In the genomic region with DNA sequence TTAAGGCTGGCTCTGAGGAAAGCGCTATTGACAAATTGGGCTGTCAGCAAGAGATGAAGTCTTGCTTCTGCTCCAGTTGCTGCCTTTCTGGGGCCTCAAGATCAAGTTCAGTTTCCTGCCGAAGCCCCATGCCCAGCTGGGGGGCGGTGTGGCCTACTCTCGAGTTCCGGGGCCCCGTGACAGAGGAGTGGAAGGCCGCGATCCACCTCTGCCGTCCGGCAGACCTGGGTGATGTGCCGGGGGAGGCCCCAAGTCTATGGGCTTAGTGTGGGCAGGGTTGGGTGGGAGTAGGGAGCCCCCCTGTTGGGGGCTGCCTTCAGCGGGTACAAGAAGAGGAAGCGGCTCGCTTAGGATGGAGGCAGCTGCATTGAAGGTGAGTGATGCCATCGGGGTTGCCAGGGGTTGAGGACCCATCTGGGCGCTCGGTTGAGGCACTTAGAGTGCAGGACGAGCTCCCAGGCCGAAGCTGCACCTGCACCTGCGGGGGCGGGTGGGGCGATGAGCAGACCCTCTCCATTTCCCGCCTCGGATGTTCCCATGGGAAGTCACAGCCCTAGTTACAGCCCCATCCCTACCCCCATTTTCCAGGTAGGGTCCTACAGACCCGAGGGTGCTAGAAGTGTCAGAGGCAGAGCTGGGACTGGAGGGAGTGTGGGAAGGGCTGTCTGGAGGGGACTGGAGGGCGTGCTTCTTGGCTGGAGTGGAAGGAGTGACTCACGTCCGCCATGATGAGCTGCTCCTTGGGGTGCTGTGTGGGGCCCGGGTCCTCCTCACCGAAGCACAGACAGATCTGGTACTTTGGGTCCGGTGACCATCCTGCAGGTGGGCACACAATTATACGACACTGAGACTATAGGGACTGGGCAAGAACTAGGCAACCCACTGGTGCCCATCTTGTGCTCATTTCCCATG, we compare ENCODE assay signal across 1 cellular context.
TF ChIP-seq lines count a peak whose summit lies in the region.

No MANE protein-coding gene starts in this region.

TF ChIP-seq in K562, 482 proteins besides CTCF, POLR2A, EP300 and RAD21:
- TF ChIP-seq ARID2 (IDR thresholded peaks at IDR 0.05) = no peak
- no peak for TF ChIP-seq SMAD3 (CRISPR knock-in tag; conservative IDR thresholded peaks at IDR 0.05)
- TF ChIP-seq, protein P1, sequence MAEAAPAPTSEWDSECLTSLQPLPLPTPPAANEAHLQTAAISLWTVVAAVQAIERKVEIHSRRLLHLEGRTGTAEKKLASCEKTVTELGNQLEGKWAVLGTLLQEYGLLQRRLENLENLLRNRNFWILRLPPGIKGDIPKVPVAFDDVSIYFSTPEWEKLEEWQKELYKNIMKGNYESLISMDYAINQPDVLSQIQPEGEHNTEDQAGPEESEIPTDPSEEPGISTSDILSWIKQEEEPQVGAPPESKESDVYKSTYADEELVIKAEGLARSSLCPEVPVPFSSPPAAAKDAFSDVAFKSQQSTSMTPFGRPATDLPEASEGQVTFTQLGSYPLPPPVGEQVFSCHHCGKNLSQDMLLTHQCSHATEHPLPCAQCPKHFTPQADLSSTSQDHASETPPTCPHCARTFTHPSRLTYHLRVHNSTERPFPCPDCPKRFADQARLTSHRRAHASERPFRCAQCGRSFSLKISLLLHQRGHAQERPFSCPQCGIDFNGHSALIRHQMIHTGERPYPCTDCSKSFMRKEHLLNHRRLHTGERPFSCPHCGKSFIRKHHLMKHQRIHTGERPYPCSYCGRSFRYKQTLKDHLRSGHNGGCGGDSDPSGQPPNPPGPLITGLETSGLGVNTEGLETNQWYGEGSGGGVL (CRISPR knock-in tag; IDR thresholded peaks at IDR 0.05) = no peak
- TF ChIP-seq MEIS2 (IDR thresholded peaks at IDR 0.05; ENCODE audit: partially characterized antibody) = no peak
- TF ChIP-seq C11orf30 (IDR thresholded peaks at IDR 0.05; ENCODE audit: low read depth) = no peak
- TF ChIP-seq JUND (IDR thresholded peaks at IDR 0.05; ENCODE audit: borderline replicate concordance, low read depth, low read length) = peak; percentile 66
- TF ChIP-seq JUND (tag; IDR thresholded peaks at IDR 0.05; ENCODE audit: borderline replicate concordance, low read depth, low read length) = peak; percentile 57; the same call in 1 of the 3 replicates
- no peak for TF ChIP-seq ZKSCAN1 (IDR thresholded peaks at IDR 0.05; ENCODE audit: low read depth, low read length)
- no peak for TF ChIP-seq ZFP1 (CRISPR knock-in tag; IDR thresholded peaks at IDR 0.05)
- TF ChIP-seq, protein P2, sequence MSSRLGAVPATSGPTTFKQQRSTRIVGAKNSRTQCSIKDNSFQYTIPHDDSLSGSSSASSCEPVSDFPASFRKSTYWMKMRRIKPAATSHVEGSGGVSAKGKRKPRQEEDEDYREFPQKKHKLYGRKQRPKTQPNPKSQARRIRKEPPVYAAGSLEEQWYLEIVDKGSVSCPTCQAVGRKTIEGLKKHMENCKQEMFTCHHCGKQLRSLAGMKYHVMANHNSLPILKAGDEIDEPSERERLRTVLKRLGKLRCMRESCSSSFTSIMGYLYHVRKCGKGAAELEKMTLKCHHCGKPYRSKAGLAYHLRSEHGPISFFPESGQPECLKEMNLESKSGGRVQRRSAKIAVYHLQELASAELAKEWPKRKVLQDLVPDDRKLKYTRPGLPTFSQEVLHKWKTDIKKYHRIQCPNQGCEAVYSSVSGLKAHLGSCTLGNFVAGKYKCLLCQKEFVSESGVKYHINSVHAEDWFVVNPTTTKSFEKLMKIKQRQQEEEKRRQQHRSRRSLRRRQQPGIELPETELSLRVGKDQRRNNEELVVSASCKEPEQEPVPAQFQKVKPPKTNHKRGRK (tag; IDR thresholded peaks at IDR 0.05) = no peak
- TF ChIP-seq ZNF696 (CRISPR knock-in tag; conservative IDR thresholded peaks at IDR 0.05) = no peak
- no peak for TF ChIP-seq PYGO2 (tag; IDR thresholded peaks at IDR 0.05)
- no peak for TF ChIP-seq CBX5 (IDR thresholded peaks at IDR 0.05; ENCODE audit: borderline replicate concordance, low read depth)
- TF ChIP-seq KLF1 (tag; IDR thresholded peaks at IDR 0.05) = no peak
- no peak for TF ChIP-seq GABPB2 (CRISPR knock-in tag; conservative IDR thresholded peaks at IDR 0.05)
- TF ChIP-seq ZNF174 (CRISPR knock-in tag; IDR thresholded peaks at IDR 0.05) = no peak
- no peak for TF ChIP-seq FOXM1 (IDR thresholded peaks at IDR 0.05; ENCODE audit: low read depth)
- no peak for TF ChIP-seq FOXM1 (CRISPR knock-in tag; IDR thresholded peaks at IDR 0.05; ENCODE audit: low read depth)
- TF ChIP-seq YY1 (IDR thresholded peaks at IDR 0.05; ENCODE audit: borderline replicate concordance in 1 of 3, control insufficient read depth in 1 of 3, extremely low read depth in 1 of 3, insufficient read depth in 3 of 3, insufficient read length in 1 of 3, insufficient replicate concordance in 2 of 3, low read depth in 1 of 3, low read length in 2 of 3) = peak in 2 of 3 experiments; percentile 26 to 63
- TF ChIP-seq MBD2 (IDR thresholded peaks at IDR 0.05; ENCODE audit: borderline replicate concordance, low read depth) = no peak
- no peak for TF ChIP-seq GTF3C2 (IDR thresholded peaks at IDR 0.05; ENCODE audit: borderline replicate concordance, extremely low read depth, insufficient read length)
- TF ChIP-seq GATAD2A (IDR thresholded peaks at IDR 0.05) = no peak
- TF ChIP-seq, protein P3, sequence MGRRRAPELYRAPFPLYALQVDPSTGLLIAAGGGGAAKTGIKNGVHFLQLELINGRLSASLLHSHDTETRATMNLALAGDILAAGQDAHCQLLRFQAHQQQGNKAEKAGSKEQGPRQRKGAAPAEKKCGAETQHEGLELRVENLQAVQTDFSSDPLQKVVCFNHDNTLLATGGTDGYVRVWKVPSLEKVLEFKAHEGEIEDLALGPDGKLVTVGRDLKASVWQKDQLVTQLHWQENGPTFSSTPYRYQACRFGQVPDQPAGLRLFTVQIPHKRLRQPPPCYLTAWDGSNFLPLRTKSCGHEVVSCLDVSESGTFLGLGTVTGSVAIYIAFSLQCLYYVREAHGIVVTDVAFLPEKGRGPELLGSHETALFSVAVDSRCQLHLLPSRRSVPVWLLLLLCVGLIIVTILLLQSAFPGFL (CRISPR knock-in tag; IDR thresholded peaks at IDR 0.05) = no peak
- TF ChIP-seq EGR1 (conservative IDR thresholded peaks at IDR 0.05) = peak; percentile 38
- no peak for TF ChIP-seq SRSF1 (IDR thresholded peaks at IDR 0.05; ENCODE audit: low read depth, low read length)
- no peak for TF ChIP-seq ATF4 (CRISPR knock-in tag; IDR thresholded peaks at IDR 0.05)
- no peak for TF ChIP-seq PHTF2 (CRISPR knock-in tag; IDR thresholded peaks at IDR 0.05)
- no peak for TF ChIP-seq ZNF764 (CRISPR knock-in tag; IDR thresholded peaks at IDR 0.05; ENCODE audit: low read depth)
- no peak for TF ChIP-seq SRSF3 (IDR thresholded peaks at IDR 0.05; ENCODE audit: insufficient read depth, low read length)
- TF ChIP-seq ZNF551 (CRISPR knock-in tag; IDR thresholded peaks at IDR 0.05) = no peak
- peak; percentile 63 for TF ChIP-seq FOSL1 (tag; conservative IDR thresholded peaks at IDR 0.05)
- no peak for TF ChIP-seq KAT2B (IDR thresholded peaks at IDR 0.05; ENCODE audit: low read depth, low read length)
- no peak for TF ChIP-seq THAP7 (CRISPR knock-in tag; IDR thresholded peaks at IDR 0.05)
- TF ChIP-seq FOXA1 (IDR thresholded peaks at IDR 0.05; ENCODE audit: borderline replicate concordance) = no peak
- TF ChIP-seq NR2C1 (IDR thresholded peaks at IDR 0.05) = no peak
- TF ChIP-seq NR2C1 (tag; IDR thresholded peaks at IDR 0.05) = no peak
- no peak for TF ChIP-seq MAFK (IDR thresholded peaks at IDR 0.05; ENCODE audit: low read length)
- TF ChIP-seq CHCHD3 (CRISPR knock-in tag; IDR thresholded peaks at IDR 0.05) = no peak
- TF ChIP-seq GTF2F1 (IDR thresholded peaks at IDR 0.05; ENCODE audit: low read depth, low read length) = no peak
- peak; percentile 37; the same call in 1 of the 2 replicates for TF ChIP-seq ATF3 (IDR thresholded peaks at IDR 0.05)
- TF ChIP-seq ATF3 (CRISPR knock-in tag; conservative IDR thresholded peaks at IDR 0.05) = no peak
- no peak for TF ChIP-seq DPF2 (IDR thresholded peaks at IDR 0.05)
- TF ChIP-seq NFE2L1 (tag; IDR thresholded peaks at IDR 0.05; ENCODE audit: borderline replicate concordance, low read depth) = no peak
